8 cellular contexts compared by ENCODE assay signal in the genomic region with DNA sequence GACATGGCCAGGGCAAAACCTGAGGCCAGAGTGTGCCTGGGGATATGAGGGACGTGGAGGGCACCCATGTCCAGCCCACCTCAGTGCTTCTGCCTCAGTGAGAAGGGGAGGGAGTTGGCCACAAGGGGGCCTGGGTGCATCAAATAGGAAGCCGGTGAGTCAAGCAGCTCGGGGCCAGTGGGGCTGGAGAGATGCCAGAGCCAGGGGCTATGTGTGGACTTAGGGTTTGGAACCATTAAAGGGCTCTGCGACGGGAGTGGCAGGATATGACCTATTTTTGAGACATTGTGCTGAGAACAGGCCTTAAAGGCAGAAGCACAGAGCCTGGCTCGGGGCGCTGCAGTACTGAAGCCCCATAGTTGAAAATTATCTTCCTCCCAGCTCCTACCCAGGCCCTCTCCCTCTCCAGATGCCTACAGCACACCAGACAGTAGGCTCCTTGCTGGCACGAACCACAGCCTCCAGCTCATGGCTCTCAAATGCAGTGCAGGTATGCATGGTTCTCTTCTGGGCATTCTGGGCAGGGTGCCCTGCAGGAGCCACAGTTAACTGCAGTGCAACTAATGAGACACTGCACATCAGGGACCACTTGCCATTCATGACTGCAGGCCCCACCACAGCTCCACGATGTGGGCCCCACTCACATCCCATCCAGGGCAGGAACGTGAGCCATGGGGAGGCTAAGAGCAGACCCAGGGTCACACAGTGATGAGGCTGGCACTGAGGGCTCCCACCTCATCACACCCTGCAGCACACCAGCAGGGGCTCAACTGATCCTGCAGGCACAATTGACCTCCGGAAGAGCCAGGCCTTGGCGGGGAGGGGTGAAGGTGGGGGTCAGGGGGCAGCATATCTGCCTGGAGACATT. TPM values are rescaled to one million over a fixed set of nuclear protein-coding genes. Genes with fewer than 3 reads are reported as not detected.
DNase-seq lines count a peak whose midpoint lies in the region; ATAC-seq and TF ChIP-seq lines count a peak whose summit lies in the region.

No MANE protein-coding gene starts in this region.

- CTCF ChIA-PET in WTC11 (lab: Charles Lee): interaction anchor here (0.6 to 1.4 kb wide), 19 partner anchors 9 to 248 kb away, joined by 3 to 15 read pairs (median 5); a partner anchor contains a TSS

- no peak overlapping the region for H3K27ac Mint-ChIP-seq in WTC11
- peak overlapping the region; percentile 46 for H3K27ac Mint-ChIP-seq in endodermal cell
- H3K27ac Mint-ChIP-seq in mesothelial cell of epicardium: no peak overlapping the region

- intact Hi-C loops in thyroid gland (cut with DNase I): no loop called here

- 74 to 78% methylated on average over 10 to 12 of the region's 12 CpGs for WGBS in endodermal cell (ENCODE audit: insufficient coverage in 1 of 2, insufficient read length in 1 of 2), 2 experiments
- 55 to 78% methylated on average over 8 to 10 of the region's 12 CpGs for WGBS in thyroid gland, 2 donors

- H3K4me1 Mint-ChIP-seq in WTC11 (no peaks in the 10 kb centered on the region), endodermal cell (no peaks in the 10 kb centered on the region), mesothelial cell of epicardium (peaks cover 5% of the 10 kb centered on the region)

- H3K36me3 ChIP-seq in endodermal cell (ENCODE audit: control insufficient read depth, insufficient read depth, low read length) (peaks cover 14% of the 10 kb centered on the region), thyroid gland (peaks cover 18 to 36% of the 10 kb centered on the region in 2 donors)

- H3K4me1 ChIP-seq in endodermal cell (ENCODE audit: control insufficient read depth, insufficient read depth, low read length): no peaks in the 10 kb centered on the region
- peaks cover 0 to 16% of the 10 kb centered on the region in 2 donors for H3K4me1 ChIP-seq in thyroid gland

- H3K36me3 Mint-ChIP-seq in WTC11 (peaks cover 10% of the 10 kb centered on the region), endodermal cell (ENCODE audit: low read depth) (peaks cover 31% of the 10 kb centered on the region), mesothelial cell of epicardium (peaks cover 5% of the 10 kb centered on the region)

- no peak overlapping the region for H3K27ac ChIP-seq in endodermal cell (ENCODE audit: low read depth, low read length)
- H3K27ac ChIP-seq in thyroid gland: no peak overlapping the region

- ATAC-seq in WTC11: peak; percentile 92
- ATAC-seq in GM21576 (IDR thresholded peaks at IDR 0.05; ENCODE audit: unreplicated experiment): no peak

- POLR2A ChIA-PET in WTC11 (lab: Charles Lee): no interaction called here

- H3K27me3 ChIP-seq in endodermal cell (ENCODE audit: control insufficient read depth, insufficient read depth, low read length, poor library complexity, severe bottlenecking): peaks cover 10% of the 10 kb centered on the region
- no peaks in the 10 kb centered on the region for H3K27me3 ChIP-seq in thyroid gland

- H3K27me3 Mint-ChIP-seq in WTC11 (ENCODE audit: low read depth): peaks cover 23% of the 10 kb centered on the region
- peaks cover 14% of the 10 kb centered on the region for H3K27me3 Mint-ChIP-seq in endodermal cell (ENCODE audit: insufficient read depth)
- H3K27me3 Mint-ChIP-seq in mesothelial cell of epicardium (ENCODE audit: low read depth): no peaks in the 10 kb centered on the region

- no peak overlapping the region for H3K4me3 ChIP-seq in endodermal cell (ENCODE audit: low read length)
- H3K4me3 ChIP-seq in thyroid gland (replicated peaks in 1 of 3): no peak overlapping the region

- no peaks in the 10 kb centered on the region for H3K9me3 ChIP-seq in endodermal cell (ENCODE audit: control insufficient read depth, low read length)
- H3K9me3 ChIP-seq in thyroid gland: no peaks in the 10 kb centered on the region

- H3K4me3 Mint-ChIP-seq in WTC11 (no peak overlapping the region), endodermal cell (no peak overlapping the region), mesothelial cell of epicardium (no peak overlapping the region)

- no peak for TF ChIP-seq POLR2A in thyroid gland (IDR thresholded peaks at IDR 0.05)

- DNase-seq in SKM-1 treated with dmso at 0.1 percent for 144 hours (lab: John Stamatoyannopoulos, UW; ENCODE audit: unreplicated experiment) (peak; percentile 24), SKM-1 (lab: John Stamatoyannopoulos, UW; ENCODE audit: unreplicated experiment) (no peak), NCI-H1092 (lab: John Stamatoyannopoulos, UW) (peak; percentile 52), WTC11 (ENCODE audit: low spot score) (peak; percentile 79), endodermal cell (peak; percentile 92), mesothelial cell of epicardium (ENCODE audit: low spot score in 2 of 2, unreplicated experiment in 2 of 2) (peak; percentile 53 to 72), thyroid gland (peak; percentile 48 to 60)

- peak; percentile 43; the same call in 1 of the 2 replicates for TF ChIP-seq CTCF in WTC11 (IDR thresholded peaks at IDR 0.05)
- TF ChIP-seq CTCF in endodermal cell (conservative IDR thresholded peaks at IDR 0.05): peak; percentile 82
- peak; percentile 54 for TF ChIP-seq CTCF in mesothelial cell of epicardium (IDR thresholded peaks at IDR 0.05; ENCODE audit: unreplicated experiment)
- TF ChIP-seq CTCF in thyroid gland (IDR thresholded peaks at IDR 0.05): peak in 5 of 6 experiments; percentile 24 to 51 (median 38)

- H3K9me3 Mint-ChIP-seq in WTC11 (no peaks in the 10 kb centered on the region), endodermal cell (no peaks in the 10 kb centered on the region), mesothelial cell of epicardium (no peaks in the 10 kb centered on the region)

- H3K9ac ChIP-seq in endodermal cell (ENCODE audit: extremely low read depth, low read length, poor library complexity, severe bottlenecking): no peak overlapping the region

TF ChIP-seq in WTC11, 78 proteins besides CTCF, POLR2A, EP300 and RAD21 (continues in another document):
- TF ChIP-seq ZNF263 (CRISPR knock-in tag; IDR thresholded peaks at IDR 0.05; ENCODE audit: low read depth): no peak
- TF ChIP-seq, protein P1, sequence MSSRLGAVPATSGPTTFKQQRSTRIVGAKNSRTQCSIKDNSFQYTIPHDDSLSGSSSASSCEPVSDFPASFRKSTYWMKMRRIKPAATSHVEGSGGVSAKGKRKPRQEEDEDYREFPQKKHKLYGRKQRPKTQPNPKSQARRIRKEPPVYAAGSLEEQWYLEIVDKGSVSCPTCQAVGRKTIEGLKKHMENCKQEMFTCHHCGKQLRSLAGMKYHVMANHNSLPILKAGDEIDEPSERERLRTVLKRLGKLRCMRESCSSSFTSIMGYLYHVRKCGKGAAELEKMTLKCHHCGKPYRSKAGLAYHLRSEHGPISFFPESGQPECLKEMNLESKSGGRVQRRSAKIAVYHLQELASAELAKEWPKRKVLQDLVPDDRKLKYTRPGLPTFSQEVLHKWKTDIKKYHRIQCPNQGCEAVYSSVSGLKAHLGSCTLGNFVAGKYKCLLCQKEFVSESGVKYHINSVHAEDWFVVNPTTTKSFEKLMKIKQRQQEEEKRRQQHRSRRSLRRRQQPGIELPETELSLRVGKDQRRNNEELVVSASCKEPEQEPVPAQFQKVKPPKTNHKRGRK (CRISPR knock-in tag; IDR thresholded peaks at IDR 0.05; ENCODE audit: borderline replicate concordance): no peak
- TF ChIP-seq NR1H2 (CRISPR knock-in tag; IDR thresholded peaks at IDR 0.05): no peak
- TF ChIP-seq, protein P2, sequence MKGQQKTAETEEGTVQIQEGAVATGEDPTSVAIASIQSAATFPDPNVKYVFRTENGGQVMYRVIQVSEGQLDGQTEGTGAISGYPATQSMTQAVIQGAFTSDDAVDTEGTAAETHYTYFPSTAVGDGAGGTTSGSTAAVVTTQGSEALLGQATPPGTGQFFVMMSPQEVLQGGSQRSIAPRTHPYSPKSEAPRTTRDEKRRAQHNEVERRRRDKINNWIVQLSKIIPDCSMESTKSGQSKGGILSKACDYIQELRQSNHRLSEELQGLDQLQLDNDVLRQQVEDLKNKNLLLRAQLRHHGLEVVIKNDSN (CRISPR knock-in tag; IDR thresholded peaks at IDR 0.05): no peak
- no peak for TF ChIP-seq HMGA2 (CRISPR knock-in tag; IDR thresholded peaks at IDR 0.05)
- TF ChIP-seq IRF2 (CRISPR knock-in tag; IDR thresholded peaks at IDR 0.05; ENCODE audit: borderline replicate concordance, low read depth): no peak
- TF ChIP-seq ETV6 (CRISPR knock-in tag; IDR thresholded peaks at IDR 0.05): no peak
- TF ChIP-seq ZNF416 (CRISPR knock-in tag; IDR thresholded peaks at IDR 0.05): no peak
- no peak for TF ChIP-seq MXD4 (CRISPR knock-in tag; IDR thresholded peaks at IDR 0.05; ENCODE audit: borderline replicate concordance)
- no peak for TF ChIP-seq FOXK1 (CRISPR knock-in tag; IDR thresholded peaks at IDR 0.05)
- TF ChIP-seq ELF4 (CRISPR knock-in tag; IDR thresholded peaks at IDR 0.05; ENCODE audit: low read depth): no peak
- no peak for TF ChIP-seq ATF1 (CRISPR knock-in tag; IDR thresholded peaks at IDR 0.05)
- no peak for TF ChIP-seq PRRX2 (CRISPR knock-in tag; IDR thresholded peaks at IDR 0.05)

RNA-seq across cellular contexts. Expression of a gene that starts 7.2 kb away (rescaled TPM):
- total RNA-seq in WTC11 (2021) (2.4 to 5.6 TPM (median 3.9 TPM) in 3 replicates), endodermal cell (1 to 10 TPM; 1.2 to 1.3 TPM), mesothelial cell of epicardium (0.99 to 1.7 TPM (median 1.2 TPM) in 3 replicates), thyroid gland (10 to 100 TPM in 2 of 4 donors, 1 to 10 TPM in 2; 2.2 to 28.0 (median 9.1) TPM)
- polyA plus RNA-seq in endodermal cell (2013, experiment 1 of 2): 4.3 TPM
- 4.4 TPM for polyA plus RNA-seq in endodermal cell (2013, experiment 2 of 2)

RNA-seq across cellular contexts. Expression of a gene that starts 9.7 kb away (rescaled TPM):
- total RNA-seq in WTC11 (2021): 20.9 to 25.3 TPM (median 24.7 TPM) in 3 replicates
- total RNA-seq in endodermal cell: 10 to 100 TPM; 23.6 to 27.0 TPM
- polyA plus RNA-seq in endodermal cell (2013, experiment 1 of 2): 17.6 TPM
- polyA plus RNA-seq in endodermal cell (2013, experiment 2 of 2): 16.5 TPM
- total RNA-seq in mesothelial cell of epicardium: 27.1 to 29.8 TPM (median 29.0 TPM) in 3 replicates
- 10 to 100 TPM; 51.1 to 85.0 (median 58.2) TPM for total RNA-seq in thyroid gland

RNA-seq across cellular contexts. Expression of a gene that starts 28.1 kb away (rescaled TPM):
- 34.3 to 36.8 TPM (median 36.1 TPM) in 3 replicates for total RNA-seq in WTC11 (2021)
- total RNA-seq in endodermal cell: 10 to 100 TPM; 47.0 to 50.9 TPM
- 49.2 TPM for polyA plus RNA-seq in endodermal cell (2013, experiment 1 of 2)
- 46.7 TPM for polyA plus RNA-seq in endodermal cell (2013, experiment 2 of 2)
- 62.6 to 70.9 TPM (median 64.5 TPM) in 3 replicates for total RNA-seq in mesothelial cell of epicardium
- total RNA-seq in thyroid gland: 100 to 1,000 TPM; 108 to 165 (median 138) TPM

RNA-seq across cellular contexts. Expression of a gene that starts 31.5 kb away (rescaled TPM):
- total RNA-seq in WTC11 (2021): 50.8 to 55.5 TPM (median 52.4 TPM) in 3 replicates
- 10 to 100 TPM; 55.2 to 65.8 TPM for total RNA-seq in endodermal cell
- polyA plus RNA-seq in endodermal cell (2013, experiment 1 of 2): 52.9 TPM
- 51.0 TPM for polyA plus RNA-seq in endodermal cell (2013, experiment 2 of 2)
- 94.3 to 96.8 TPM (median 95.2 TPM) in 3 replicates for total RNA-seq in mesothelial cell of epicardium
- 100 to 1,000 TPM in 1 of 4 donors, 10 to 100 TPM in 3; 38.9 to 151 (median 57.6) TPM for total RNA-seq in thyroid gland

RNA-seq across cellular contexts. Expression of a gene that starts 50.8 kb away (rescaled TPM):
- total RNA-seq in WTC11 (2021) (140 to 154 TPM (median 146 TPM) in 3 replicates), endodermal cell (100 to 1,000 TPM; 127 to 141 TPM), mesothelial cell of epicardium (117 to 126 TPM (median 125 TPM) in 3 replicates), thyroid gland (10 to 100 TPM; 48.8 to 65.8 (median 55.1) TPM)
- 118 TPM for polyA plus RNA-seq in endodermal cell (2013, experiment 1 of 2)
- polyA plus RNA-seq in endodermal cell (2013, experiment 2 of 2): 108 TPM
